1 cellular context compared by ENCODE assay signal in genomic region chr19:46730595-46730994, GRCh38.
TF ChIP-seq lines count a peak whose summit lies in the region.

No MANE protein-coding gene starts in this region.

TF ChIP-seq in WTC11, 78 proteins besides CTCF, POLR2A, EP300 and RAD21 (continued from another document):
- no peak for TF ChIP-seq AFF4 (CRISPR knock-in tag; IDR thresholded peaks at IDR 0.05; ENCODE audit: borderline replicate concordance)
- TF ChIP-seq ZNF138 (CRISPR knock-in tag; conservative IDR thresholded peaks at IDR 0.05): no peak
- no peak for TF ChIP-seq ZNF671 (CRISPR knock-in tag; IDR thresholded peaks at IDR 0.05)
- TF ChIP-seq ZSCAN18 (CRISPR knock-in tag; IDR thresholded peaks at IDR 0.05): no peak
- no peak for TF ChIP-seq NR2C2 (CRISPR knock-in tag; IDR thresholded peaks at IDR 0.05)
- no peak for TF ChIP-seq PRDM15 (CRISPR knock-in tag; IDR thresholded peaks at IDR 0.05)
- TF ChIP-seq JUN (CRISPR knock-in tag; IDR thresholded peaks at IDR 0.05): no peak
- no peak for TF ChIP-seq FOXP4 (CRISPR knock-in tag; IDR thresholded peaks at IDR 0.05)
- no peak for TF ChIP-seq KAT7 (CRISPR knock-in tag; IDR thresholded peaks at IDR 0.05; ENCODE audit: borderline replicate concordance)
- TF ChIP-seq MLX (CRISPR knock-in tag; IDR thresholded peaks at IDR 0.05): no peak
- TF ChIP-seq ELF4 (CRISPR knock-in tag; IDR thresholded peaks at IDR 0.05; ENCODE audit: low read depth): no peak
- no peak for TF ChIP-seq FOXK1 (CRISPR knock-in tag; IDR thresholded peaks at IDR 0.05)
- TF ChIP-seq SMAD3 (CRISPR knock-in tag; IDR thresholded peaks at IDR 0.05; ENCODE audit: borderline replicate concordance): no peak
- no peak for TF ChIP-seq HMGXB4 (CRISPR knock-in tag; IDR thresholded peaks at IDR 0.05)
- TF ChIP-seq PREB (CRISPR knock-in tag; IDR thresholded peaks at IDR 0.05; ENCODE audit: borderline replicate concordance): no peak
